Comparison of ENCODE assay signal across 19 cellular contexts in genomic region chr2:123696799-123697410, GRCh38.
"Had no signal": no experiment of that assay in that cellular context is flagged by ENCODE, and none has a peak within 500 bp of the region (broad histone marks: within the 10 kb centered on the region; RNA-seq: fewer than 3 reads in every experiment).

No MANE protein-coding gene starts in this region.

- DNase-seq: activated CD4-positive, alpha-beta T cell treated with anti-CD3 and anti-CD28 coated beads, Interleukin-2, amount 50 U/mL, for 1 hour; activated CD8-positive, alpha-beta memory T cell treated with anti-CD3 and anti-CD28 coated beads, Interleukin-2, amount 50 U/mL, for 4 hours; activated effector memory CD4-positive, alpha-beta T cell treated with Interleukin-2 at 50 U/mL for 16 hours; activated naive CD4-positive, alpha-beta T cell treated with anti-CD3 and anti-CD28 coated beads, Interleukin-2, amount 10 ng/mL, durations not matched to agents 7 days and 5 days; activated naive CD8-positive, alpha-beta T cell treated with anti-CD3 and anti-CD28 coated beads, Interleukin-2, amount 50 U/mL, for 24 hours; activated T-cell treated with anti-CD3 and anti-CD28 coated beads, Interleukin-2, amount 50 U/mL, for 4 hours; anterior cingulate cortex; central memory CD4-positive, alpha-beta T cell; colonic mucosa; endodermal cell; foreskin keratinocyte; glutamatergic neuron; hypothalamus; nephron progenitor cell; occipital lobe; stimulated activated CD4-positive, alpha-beta T cell treated with anti-CD3 and anti-CD28 coated beads, Interleukin-12 subunit alpha, Interleukin-12 subunit beta, amount 100 ng/mL, for 4 hours; stimulated activated CD4-positive, alpha-beta T cell treated with anti-CD3 and anti-CD28 coated beads, Interleukin-1b, Interleukin-23, amount 100 ng/mL, for 48 hours; stimulated activated CD8-positive, alpha-beta memory T cell treated with anti-CD3 and anti-CD28 coated beads, Interleukin-4, amount 100 ng/mL, for 48 hours; stimulated activated naive CD4-positive, alpha-beta T cell had no signal
